In genomic region chr11:109970516-109971183, GRCh38 we compare ENCODE assay signal across 9 cellular contexts.
DNase-seq lines count a peak whose midpoint lies in the region; ATAC-seq, FAIRE-seq and TF ChIP-seq lines count a peak whose summit lies in the region.
"Had no signal": no experiment of that assay in that cellular context is flagged by ENCODE, and none has a peak within 500 bp of the region (broad histone marks: within the 10 kb centered on the region; RNA-seq: fewer than 3 reads in every experiment).

No MANE protein-coding gene starts in this region.

- no peak overlapping the region for H2BK120ac ChIP-seq in H1 (replicated peaks; ENCODE audit: low read depth, low read length)

- no peaks in the 10 kb centered on the region; a peak in 1 of 8 replicates for H3K36me3 ChIP-seq in H1 (ENCODE audit: control insufficient read depth in 2 of 4, insufficient read depth in 4 of 4, low read length in 3 of 4)

- H3K23me2 ChIP-seq in H1 (ENCODE audit: low read depth, low read length), result no peaks in the 10 kb centered on the region

- H3K14ac ChIP-seq in H1 (ENCODE audit: insufficient read length), result no peak overlapping the region

- TF ChIP-seq EP300 in H1 (IDR thresholded peaks at IDR 0.05; ENCODE audit: borderline replicate concordance in 1 of 2, low read depth in 2 of 2, low read length in 2 of 2), result no peak

- no peak for TF ChIP-seq RAD21 in H1 (IDR thresholded peaks at IDR 0.05 in 1 of 2, conservative IDR thresholded peaks at IDR 0.05 in 1 of 2; ENCODE audit: low read depth in 2 of 2, low read length in 2 of 2)

- H2BK12ac ChIP-seq in H1 (ENCODE audit: low read depth, low read length), result no peak overlapping the region

- H3K79me2 ChIP-seq in H1 (ENCODE audit: control insufficient read depth in 1 of 2, insufficient read depth in 2 of 2, low read length in 2 of 2), result no peaks in the 10 kb centered on the region

- H3K9me3 ChIP-seq in H1 (ENCODE audit: insufficient read depth in 2 of 2, low read depth in 1 of 2, low read length in 1 of 2), result no peaks in the 10 kb centered on the region

- WGBS in H1 (ENCODE audit: extremely low coverage in 1 of 2, insufficient coverage in 1 of 2, insufficient read length in 1 of 2, insufficient replicate concordance in 2 of 2, low coverage in 1 of 2, low lambda C conversion rate in 2 of 2, missing lambda C conversion rate in 1 of 2), 2 experiments, result 87% methylated on average over 9 of the region's 9 CpGs; no CpG with 5 or more reads in 1 of the 2 experiments

- H4K20me1 ChIP-seq in H1 (replicated peaks in 1 of 2; ENCODE audit: control insufficient read depth in 1 of 2, insufficient read depth in 2 of 2, low read length in 2 of 2), result no peaks in the 10 kb centered on the region

- H2BK20ac ChIP-seq in H1 (ENCODE audit: low read length), result no peak overlapping the region

- peak overlapping the region; percentile 36; the same call in 1 of the 2 replicates for H2AFZ ChIP-seq in H1 (ENCODE audit: low read length)

- H3K4ac ChIP-seq in H1 (replicated peaks; ENCODE audit: insufficient read length, low read depth, low read length), result no peak overlapping the region

- H3K4me2 ChIP-seq in H1 (ENCODE audit: insufficient read depth in 1 of 2, low read depth in 2 of 2, low read length in 2 of 2), result no peak overlapping the region

- no peak for TF ChIP-seq POLR2A in H1 (IDR thresholded peaks at IDR 0.05; ENCODE audit: control extremely low read depth in 1 of 2, low read depth in 2 of 2, low read length in 2 of 2)

- ATAC-seq in GM18508 (IDR thresholded peaks at IDR 0.05; ENCODE audit: insufficient read depth, unreplicated experiment) (peak; percentile 59), GM21423 (IDR thresholded peaks at IDR 0.05; ENCODE audit: unreplicated experiment) (peak; percentile 65), HG03342 (IDR thresholded peaks at IDR 0.05; ENCODE audit: unreplicated experiment) (peak; percentile 53)

- H4K91ac ChIP-seq in H1 (replicated peaks; ENCODE audit: insufficient read length, low read length), result no peak overlapping the region

- H3K79me1 ChIP-seq in H1 (ENCODE audit: low read depth, low read length), result no peaks in the 10 kb centered on the region

- H3K9ac ChIP-seq in H1 (replicated peaks in 1 of 4; ENCODE audit: extremely low read depth in 1 of 4, low read depth in 3 of 4, low read length in 3 of 4), result no peak overlapping the region

- no peak overlapping the region for H3K27ac ChIP-seq in H1 (ENCODE audit: low read depth, low read length)

- no peak for DNase-seq in H1 (ENCODE audit: low read depth in 1 of 2, low spot score in 2 of 2)
- no peak for DNase-seq in HCEC 1CT
- DNase-seq in DMS 273 (lab: John Stamatoyannopoulos, UW; ENCODE audit: unreplicated experiment), result no peak
- DNase-seq in NCI-H1105 treated with DMSO at 0.1 percent for 48 hours (lab: John Stamatoyannopoulos, UW), result no peak
- no peak for DNase-seq in hepatic stellate cell (ENCODE audit: low spot score)

- no peak overlapping the region for H3K23ac ChIP-seq in H1 (ENCODE audit: insufficient read length)

- TF ChIP-seq CTCF in H1 (IDR thresholded peaks at IDR 0.05; ENCODE audit: control extremely low read depth in 1 of 3, insufficient read depth in 1 of 3, low read depth in 1 of 3, low read length in 3 of 3), result no peak

- H3K27me3 ChIP-seq in H1 (replicated peaks in 1 of 4; ENCODE audit: control insufficient read depth in 3 of 4, extremely low read depth in 1 of 4, insufficient read depth in 3 of 4, low read length in 3 of 4), result no peaks in the 10 kb centered on the region

- H4K5ac ChIP-seq in H1 (ENCODE audit: insufficient read length, low read depth, low read length), result no peak overlapping the region

- FAIRE-seq in H1 (lab: Jason Lieb, UNC), result no peak
- FAIRE-seq: G401.6 had no signal

- no peak overlapping the region for H2BK5ac ChIP-seq in H1 (ENCODE audit: low read depth, low read length)

- no peak overlapping the region for H3K18ac ChIP-seq in H1 (ENCODE audit: extremely low read depth, low read length)

- H3K4me3 ChIP-seq in H1 (ENCODE audit: extremely low read depth in 1 of 4, insufficient read depth in 2 of 4, low read depth in 3 of 4, low read length in 4 of 4), result no peak overlapping the region

- POLR2A ChIA-PET in H1 (lab: Charles Lee; ENCODE audit: partially characterized antibody), result interaction anchor here (0.9 kb wide), 1 partner anchor 20 kb away, joined by 3 read pairs; no protein-coding TSS in a partner anchor

- no peak overlapping the region for H3K56ac ChIP-seq in H1 (replicated peaks; ENCODE audit: insufficient read length, low read depth, low read length)

- no peak overlapping the region for H4K8ac ChIP-seq in H1 (ENCODE audit: extremely low read depth, insufficient read depth, low read length)

- no peak overlapping the region for H2AK5ac ChIP-seq in H1 (ENCODE audit: low read depth, low read length)

- CTCF ChIA-PET in H1 (lab: Charles Lee; ENCODE audit: partially characterized antibody), result interaction anchor here (1.1 to 1.4 kb wide), 3 partner anchors 51 to 462 kb away, joined by 3 to 4 read pairs (median 4); no protein-coding TSS in a partner anchor

- no peak overlapping the region for H2BK15ac ChIP-seq in H1 (ENCODE audit: low read length)

- peaks cover 0 to 6% (median 0%) of the 10 kb centered on the region in 4 experiments; a peak in 1 of 7 replicates for H3K4me1 ChIP-seq in H1 (replicated peaks in 1 of 4; ENCODE audit: control insufficient read depth in 3 of 4, insufficient read depth in 4 of 4, low read length in 3 of 4)

TF ChIP-seq in H1, 55 proteins besides CTCF, POLR2A, EP300 and RAD21:
- no peak for TF ChIP-seq SP1 (IDR thresholded peaks at IDR 0.05; ENCODE audit: low read depth, low read length)
- no peak for TF ChIP-seq TAF7 (optimal IDR thresholded peaks at IDR 0.05; ENCODE audit: borderline replicate concordance, low read depth, low read length)
- no peak for TF ChIP-seq CHD2 (IDR thresholded peaks at IDR 0.05; ENCODE audit: low read length)
- no peak for TF ChIP-seq USF2 (IDR thresholded peaks at IDR 0.05; ENCODE audit: low read length)
- TF ChIP-seq KDM1A (IDR thresholded peaks at IDR 0.05; ENCODE audit: borderline replicate concordance, low read length), result no peak
- TF ChIP-seq GABPA (IDR thresholded peaks at IDR 0.05; ENCODE audit: borderline replicate concordance, insufficient read depth, low read length), result no peak
- no peak for TF ChIP-seq CBX5 (IDR thresholded peaks at IDR 0.05; ENCODE audit: low read depth, low read length)
- TF ChIP-seq BACH1 (IDR thresholded peaks at IDR 0.05; ENCODE audit: low read length), result no peak
- no peak for TF ChIP-seq SIN3A (conservative IDR thresholded peaks at IDR 0.05 in 1 of 2, IDR thresholded peaks at IDR 0.05 in 1 of 2; ENCODE audit: low read depth in 1 of 2, low read length in 2 of 2)
- no peak for TF ChIP-seq RBBP5 (IDR thresholded peaks at IDR 0.05; ENCODE audit: borderline replicate concordance, low read depth, low read length)
- no peak for TF ChIP-seq EZH2 (IDR thresholded peaks at IDR 0.05; ENCODE audit: low read depth, low read length, severe bottlenecking)
- TF ChIP-seq JUN (IDR thresholded peaks at IDR 0.05; ENCODE audit: low read depth, low read length), result no peak
- TF ChIP-seq MAX (IDR thresholded peaks at IDR 0.05), result no peak
- TF ChIP-seq KDM4A (IDR thresholded peaks at IDR 0.05; ENCODE audit: low read depth, low read length, severe bottlenecking), result no peak
- TF ChIP-seq ATF2 (IDR thresholded peaks at IDR 0.05; ENCODE audit: low read length), result no peak
